ENCODE assay signal across 25 cellular contexts in the genomic region with DNA sequence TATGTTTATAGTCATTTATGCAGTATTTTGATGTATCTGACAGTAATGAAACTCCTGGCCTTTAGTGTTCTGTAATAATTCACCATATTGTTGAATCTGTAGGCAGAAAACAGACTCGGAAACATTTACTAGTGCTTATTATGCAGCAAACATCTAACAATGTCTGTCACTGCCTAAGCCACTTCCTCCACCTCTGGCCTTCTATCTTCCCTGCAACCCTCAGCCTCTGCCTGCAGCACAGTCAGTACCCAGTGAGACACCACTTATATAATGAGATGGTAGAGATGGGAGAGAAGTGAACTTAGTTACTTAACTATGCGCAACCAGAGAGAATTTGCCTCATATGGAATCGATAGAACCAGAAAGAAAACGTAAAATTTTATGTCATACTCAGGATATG.
"Had no signal": no experiment of that assay in that cellular context is flagged by ENCODE, and none has a peak within 500 bp of the region (broad histone marks: within the 10 kb centered on the region; RNA-seq: fewer than 3 reads in every experiment).

No MANE protein-coding gene starts in this region.

- FAIRE-seq: endothelial cell of umbilical vein, keratinocyte had no signal

- H3K27me3 ChIP-seq: breast epithelium, gastroesophageal sphincter, hepatocyte, neural progenitor cell, thyroid gland had no signal

- H3K4me2 ChIP-seq: hepatocyte, neural progenitor cell had no signal

- H3K4me1 Mint-ChIP-seq: activated B cell treated with CpG ODN at 0.5 μM for 24 hours; activated CD4-positive, alpha-beta T cell treated with anti-CD3 and anti-CD28 coated beads for 36 hours had no signal

- H3K27me3 Mint-ChIP-seq: activated B cell treated with CpG ODN at 0.5 μM for 24 hours; activated CD4-positive, alpha-beta T cell treated with anti-CD3 and anti-CD28 coated beads for 36 hours; stimulated activated naive CD8-positive, alpha-beta T cell treated with anti-CD3 and anti-CD28 coated beads, Interleukin-15, Interleukin-2, amounts not matched to agents 100 ng/mL and 50 ng/mL, for 24 hours had no signal

- H3K4me3 ChIP-seq: breast epithelium, gastroesophageal sphincter, hepatocyte, neural progenitor cell, thyroid gland had no signal

- H3K9me3 ChIP-seq: breast epithelium, gastroesophageal sphincter, thyroid gland had no signal

- DNase-seq: activated B cell treated with CpG ODN at 0.5 μM for 24 hours; activated CD4-positive, alpha-beta T cell treated with anti-CD3 and anti-CD28 coated beads for 36 hours; activated CD8-positive, alpha-beta memory T cell treated with anti-CD3 and anti-CD28 coated beads for 24 hours; activated effector memory CD4-positive, alpha-beta T cell treated with Interleukin-2 at 50 U/mL for 16 hours; activated naive CD4-positive, alpha-beta T cell treated with Interleukin-2 at 50 U/mL for 16 hours; amygdala; central memory CD4-positive, alpha-beta T cell; left cardiac atrium; left ventricle myocardium superior; midbrain; naive thymus-derived CD4-positive, alpha-beta T cell; occipital lobe; posterior cingulate gyrus; right cardiac atrium; stimulated activated CD4-positive, alpha-beta T cell treated with anti-CD3 and anti-CD28 coated beads, Interleukin-2, amount 100 ng/mL, for 48 hours; substantia nigra; T-helper 2 cell; thyroid gland had no signal

- H3K4me3 Mint-ChIP-seq: activated B cell treated with CpG ODN at 0.5 μM for 24 hours; activated CD4-positive, alpha-beta T cell treated with anti-CD3 and anti-CD28 coated beads for 36 hours; naive thymus-derived CD4-positive, alpha-beta T cell; neural progenitor cell; stimulated activated naive CD8-positive, alpha-beta T cell treated with anti-CD3 and anti-CD28 coated beads, Interleukin-15, Interleukin-2, amounts not matched to agents 100 ng/mL and 50 ng/mL, for 24 hours had no signal

- H3K79me2 ChIP-seq: hepatocyte had no signal

- H3K36me3 ChIP-seq: breast epithelium, gastroesophageal sphincter, neural progenitor cell, thyroid gland had no signal

- H3K27ac ChIP-seq: breast epithelium, gastroesophageal sphincter, hepatocyte, neural progenitor cell, thyroid gland had no signal

- H3K9ac ChIP-seq: neural progenitor cell had no signal

- H2AFZ ChIP-seq: hepatocyte, neural progenitor cell had no signal

- H3K4me1 ChIP-seq: breast epithelium, gastroesophageal sphincter, neural progenitor cell, thyroid gland had no signal

- H3K27ac Mint-ChIP-seq: activated B cell treated with CpG ODN at 0.5 μM for 24 hours; activated CD4-positive, alpha-beta T cell treated with anti-CD3 and anti-CD28 coated beads for 36 hours; neural progenitor cell; stimulated activated naive CD8-positive, alpha-beta T cell treated with anti-CD3 and anti-CD28 coated beads, Interleukin-15, Interleukin-2, amounts not matched to agents 100 ng/mL and 50 ng/mL, for 24 hours had no signal
